1 cellular context compared by ENCODE assay signal in the genomic region with DNA sequence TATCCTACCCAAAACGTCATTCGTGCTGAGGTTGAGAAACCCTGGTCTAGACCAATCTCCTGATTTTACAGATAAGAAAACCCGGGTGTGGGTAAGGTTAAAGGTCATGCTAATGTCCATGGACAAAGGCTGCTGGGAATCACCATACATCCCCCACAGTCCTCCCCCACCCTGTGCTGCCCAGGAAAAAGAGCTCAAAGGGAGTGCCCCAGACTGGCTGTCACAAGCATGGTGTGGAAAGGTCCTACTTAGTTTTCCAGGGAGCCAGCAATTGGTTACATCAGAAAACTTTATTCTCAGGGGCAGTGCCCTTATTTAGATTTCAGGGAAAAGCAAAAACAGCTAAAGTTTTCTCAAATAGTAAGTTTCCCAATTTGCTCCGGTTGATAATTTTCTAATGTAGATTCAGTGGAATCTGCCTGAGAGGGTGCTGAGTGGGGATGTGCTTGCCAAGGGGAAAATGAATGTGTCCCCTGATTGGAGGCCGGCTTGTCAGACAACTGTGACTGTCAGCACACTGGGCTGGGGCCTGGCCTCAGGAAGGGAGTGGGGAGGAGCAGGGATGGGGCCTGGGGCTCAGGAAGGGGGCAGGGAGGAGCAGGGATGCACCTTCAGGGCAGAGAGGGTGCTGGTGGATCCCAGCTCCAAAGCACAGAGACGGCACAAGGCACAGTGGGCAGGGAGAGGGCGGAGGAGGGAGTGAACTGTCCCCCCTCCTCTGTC.
TF ChIP-seq lines count a peak whose summit lies in the region.

No MANE protein-coding gene starts in this region.

TF ChIP-seq in GM23338, 12 proteins besides CTCF, POLR2A, EP300 and RAD21 (continued from another document):
- no peak for TF ChIP-seq ZNF462 (CRISPR knock-in tag; IDR thresholded peaks at IDR 0.05)
- no peak for TF ChIP-seq POLR2AphosphoS5 (IDR thresholded peaks at IDR 0.05; ENCODE audit: low read depth)
- TF ChIP-seq EZH2 (IDR thresholded peaks at IDR 0.05; ENCODE audit: low read depth, unreplicated experiment), result no peak
- TF ChIP-seq ZNF331 (CRISPR knock-in tag; IDR thresholded peaks at IDR 0.05; ENCODE audit: low read depth), result no peak
- no peak for TF ChIP-seq STAT1 (IDR thresholded peaks at IDR 0.05; ENCODE audit: unreplicated experiment)
- TF ChIP-seq NANOG (IDR thresholded peaks at IDR 0.05; ENCODE audit: borderline replicate concordance), result no peak
- no peak for TF ChIP-seq ZNF114 (CRISPR knock-in tag; IDR thresholded peaks at IDR 0.05)
- no peak for TF ChIP-seq EZH2phosphoT487 (IDR thresholded peaks at IDR 0.05; ENCODE audit: unreplicated experiment)
